8 cellular contexts compared by ENCODE assay signal in genomic region chr17:75113798-75114551, GRCh38. TPM values are rescaled to one million over a fixed set of nuclear protein-coding genes. Genes with fewer than 3 reads are reported as not detected.
DNase-seq lines count a peak whose midpoint lies in the region; ATAC-seq, FAIRE-seq and TF ChIP-seq lines count a peak whose summit lies in the region.

No MANE protein-coding gene starts in this region.

- peaks cover 5 to 6% of the 10 kb centered on the region in 2 donors for H3K36me3 Mint-ChIP-seq in activated T-cell treated with anti-CD3 and anti-CD28 coated beads, Interleukin-2, amount 50 U/mL, for 72 hours (ENCODE audit: insufficient read depth in 2 of 2)
- H3K36me3 Mint-ChIP-seq in nephron (ENCODE audit: low read depth): peaks cover 19% of the 10 kb centered on the region

- TF ChIP-seq CTCF in 22Rv1 (IDR thresholded peaks at IDR 0.05) (peak; percentile 94), LNCAP (IDR thresholded peaks at IDR 0.05) (peak; percentile 94), fibroblast of mammary gland (conservative IDR thresholded peaks at IDR 0.05; ENCODE audit: control insufficient read depth, insufficient read depth, low read depth, low read length) (peak; percentile 88), nephron (IDR thresholded peaks at IDR 0.05; ENCODE audit: unreplicated experiment in 3 of 3) (peak; percentile 91 to 93 (median 92))

- H3K27ac Mint-ChIP-seq in activated T-cell treated with anti-CD3 and anti-CD28 coated beads, Interleukin-2, amount 50 U/mL, for 72 hours: peak overlapping the region; percentile 87
- peak overlapping the region; percentile 68 to 80 (median 78) for H3K27ac Mint-ChIP-seq in nephron

- H3K4me3 ChIP-seq in fibroblast of mammary gland (ENCODE audit: control insufficient read depth, low read depth, low read length): peak overlapping the region; percentile 57

- H3K27me3 Mint-ChIP-seq in activated T-cell treated with anti-CD3 and anti-CD28 coated beads, Interleukin-2, amount 50 U/mL, for 72 hours (ENCODE audit: low read depth): no peaks in the 10 kb centered on the region
- H3K27me3 Mint-ChIP-seq in nephron (ENCODE audit: low read depth): peaks cover under 1% of the 10 kb centered on the region

- H3K4me3 Mint-ChIP-seq in activated T-cell treated with anti-CD3 and anti-CD28 coated beads, Interleukin-2, amount 50 U/mL, for 72 hours: peak overlapping the region; percentile 92 to 95
- peak overlapping the region; percentile 64 to 68 (median 67) for H3K4me3 Mint-ChIP-seq in nephron

- H3K9me3 Mint-ChIP-seq in activated T-cell treated with anti-CD3 and anti-CD28 coated beads, Interleukin-2, amount 50 U/mL, for 72 hours: no peaks in the 10 kb centered on the region
- H3K9me3 Mint-ChIP-seq in nephron: no peaks in the 10 kb centered on the region

- peak; percentile 61 for FAIRE-seq in RCC 7860 (lab: Jason Lieb, UNC)

- DNase-seq in RCC 7860 (ENCODE audit: low spot score): peak; percentile 80
- peak; percentile 89 to 91 for DNase-seq in activated T-cell treated with anti-CD3 and anti-CD28 coated beads, Interleukin-2, amount 50 U/mL, for 72 hours
- DNase-seq in fibroblast of mammary gland (ENCODE audit: low read depth): peak; percentile 91
- DNase-seq in stimulated activated naive CD4-positive, alpha-beta T cell treated with Interleukin-2 at 50 U/mL for 16 hours (lab: John Stamatoyannopoulos, UW): peak; percentile 83

- H3K4me1 Mint-ChIP-seq in activated T-cell treated with anti-CD3 and anti-CD28 coated beads, Interleukin-2, amount 50 U/mL, for 72 hours (ENCODE audit: low read depth): peaks cover 38% of the 10 kb centered on the region
- peaks cover 27% of the 10 kb centered on the region for H3K4me1 Mint-ChIP-seq in nephron

- 0 out of 2 replicates have a peak overlapping the region, but pooled peaks have one; percentile 3 for H3K27ac ChIP-seq in 22Rv1

- peak; percentile 58 for ATAC-seq in GM18511 (IDR thresholded peaks at IDR 0.05; ENCODE audit: unreplicated experiment)
- peak; percentile 69 to 72 for ATAC-seq in activated T-cell treated with anti-CD3 and anti-CD28 coated beads, Interleukin-2, amount 50 U/mL, for 72 hours (replicated peaks in 1 of 2)

RNA-seq across cellular contexts. Expression of gene ARMC7, which starts 4.2 kb away (rescaled TPM):
- total RNA-seq in activated T-cell treated with anti-CD3 and anti-CD28 coated beads, Interleukin-2, amount 50 U/mL, for 72 hours: 10 to 100 TPM; 10.6 to 12.9 TPM

RNA-seq across cellular contexts. Expression of gene NT5C, which starts 17.6 kb away (rescaled TPM):
- total RNA-seq in activated T-cell treated with anti-CD3 and anti-CD28 coated beads, Interleukin-2, amount 50 U/mL, for 72 hours: 10 to 100 TPM; 56.5 to 65.9 TPM

RNA-seq across cellular contexts. Expression of gene SLC16A5, which starts 26.2 kb away (rescaled TPM):
- 1 to 10 TPM; 7.5 to 9.8 TPM for total RNA-seq in activated T-cell treated with anti-CD3 and anti-CD28 coated beads, Interleukin-2, amount 50 U/mL, for 72 hours

RNA-seq across cellular contexts. Expression of gene JPT1, which starts 40.3 kb away (rescaled TPM):
- 100 to 1,000 TPM; 162 to 188 TPM for total RNA-seq in activated T-cell treated with anti-CD3 and anti-CD28 coated beads, Interleukin-2, amount 50 U/mL, for 72 hours

Comparison
In these comparisons a context has a peak if more than half of its experiments do, and no peak if none do; other contexts are left out.
1. Peak in every context shown above with its lines: DNase-seq, ATAC-seq, H3K4me3 ChIP-seq and H3K27ac ChIP-seq.